In the genomic region with DNA sequence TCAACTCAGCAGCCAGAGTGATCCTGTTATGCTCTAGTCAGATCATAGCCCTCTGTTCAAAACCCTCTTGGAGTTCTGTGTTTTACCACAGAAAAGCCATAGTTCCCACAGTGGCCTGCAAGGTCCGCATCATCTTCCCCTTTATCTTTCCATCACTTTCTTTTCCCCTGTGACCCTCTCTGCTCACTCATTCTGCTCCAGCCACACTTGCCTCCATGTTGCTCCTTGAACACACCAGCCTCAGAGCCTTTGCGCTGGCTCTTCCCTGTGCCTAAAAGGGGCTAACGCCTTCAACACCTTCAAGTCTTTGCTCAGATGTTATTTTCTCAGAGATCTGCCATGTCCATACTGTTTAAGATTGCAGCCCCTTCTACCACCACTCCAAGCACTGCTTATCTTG, we compare ENCODE assay signal across 1 cellular context.
TF ChIP-seq lines count a peak whose summit lies in the region.

No MANE protein-coding gene starts in this region.

TF ChIP-seq in neural cell, 6 proteins besides CTCF, POLR2A, EP300 and RAD21 (continued from another document):
- TF ChIP-seq MXI1 (conservative IDR thresholded peaks at IDR 0.05; ENCODE audit: poor library complexity, severe bottlenecking) (no peak), TAF1 (IDR thresholded peaks at IDR 0.05; ENCODE audit: low read depth) (no peak)
- TF ChIP-seq, protein P1, sequence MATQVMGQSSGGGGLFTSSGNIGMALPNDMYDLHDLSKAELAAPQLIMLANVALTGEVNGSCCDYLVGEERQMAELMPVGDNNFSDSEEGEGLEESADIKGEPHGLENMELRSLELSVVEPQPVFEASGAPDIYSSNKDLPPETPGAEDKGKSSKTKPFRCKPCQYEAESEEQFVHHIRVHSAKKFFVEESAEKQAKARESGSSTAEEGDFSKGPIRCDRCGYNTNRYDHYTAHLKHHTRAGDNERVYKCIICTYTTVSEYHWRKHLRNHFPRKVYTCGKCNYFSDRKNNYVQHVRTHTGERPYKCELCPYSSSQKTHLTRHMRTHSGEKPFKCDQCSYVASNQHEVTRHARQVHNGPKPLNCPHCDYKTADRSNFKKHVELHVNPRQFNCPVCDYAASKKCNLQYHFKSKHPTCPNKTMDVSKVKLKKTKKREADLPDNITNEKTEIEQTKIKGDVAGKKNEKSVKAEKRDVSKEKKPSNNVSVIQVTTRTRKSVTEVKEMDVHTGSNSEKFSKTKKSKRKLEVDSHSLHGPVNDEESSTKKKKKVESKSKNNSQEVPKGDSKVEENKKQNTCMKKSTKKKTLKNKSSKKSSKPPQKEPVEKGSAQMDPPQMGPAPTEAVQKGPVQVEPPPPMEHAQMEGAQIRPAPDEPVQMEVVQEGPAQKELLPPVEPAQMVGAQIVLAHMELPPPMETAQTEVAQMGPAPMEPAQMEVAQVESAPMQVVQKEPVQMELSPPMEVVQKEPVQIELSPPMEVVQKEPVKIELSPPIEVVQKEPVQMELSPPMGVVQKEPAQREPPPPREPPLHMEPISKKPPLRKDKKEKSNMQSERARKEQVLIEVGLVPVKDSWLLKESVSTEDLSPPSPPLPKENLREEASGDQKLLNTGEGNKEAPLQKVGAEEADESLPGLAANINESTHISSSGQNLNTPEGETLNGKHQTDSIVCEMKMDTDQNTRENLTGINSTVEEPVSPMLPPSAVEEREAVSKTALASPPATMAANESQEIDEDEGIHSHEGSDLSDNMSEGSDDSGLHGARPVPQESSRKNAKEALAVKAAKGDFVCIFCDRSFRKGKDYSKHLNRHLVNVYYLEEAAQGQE (IDR thresholded peaks at IDR 0.05; ENCODE audit: borderline replicate concordance), result no peak
